ENCODE assay signal across 24 cellular contexts in the genomic region with DNA sequence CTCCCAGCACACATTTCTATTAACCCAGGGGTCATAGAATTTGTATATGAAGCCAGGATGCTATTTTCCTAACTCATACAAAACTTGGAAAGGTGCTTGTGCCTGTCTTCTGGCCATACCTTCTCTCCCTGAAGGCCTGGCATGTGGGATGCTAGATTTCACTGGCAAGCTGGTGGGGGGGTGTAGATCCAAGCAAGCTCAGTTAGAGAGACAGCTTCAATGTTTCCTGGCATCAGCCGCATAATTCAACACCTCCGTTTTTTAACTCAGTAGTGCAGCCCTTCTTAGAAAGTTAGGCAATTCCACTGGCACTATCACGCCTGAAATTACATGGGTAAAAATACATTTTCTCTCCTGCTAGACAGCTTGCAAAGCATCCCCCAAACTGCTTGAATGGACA. TPM values are rescaled to one million over a fixed set of nuclear protein-coding genes. Genes with fewer than 3 reads are reported as not detected.
"Had no signal": no experiment of that assay in that cellular context is flagged by ENCODE, and none has a peak within 500 bp of the region (broad histone marks: within the 10 kb centered on the region; RNA-seq: fewer than 3 reads in every experiment).

No MANE protein-coding gene starts in this region.

- H3K9me3 Mint-ChIP-seq: naive thymus-derived CD4-positive, alpha-beta T cell; nephron; stimulated activated naive CD8-positive, alpha-beta T cell treated with anti-CD3 and anti-CD28 coated beads, Interleukin-15, Interleukin-2, amounts not matched to agents 100 ng/mL and 50 ng/mL, for 24 hours had no signal

- H3K9me3 ChIP-seq: gastrocnemius medialis, left ventricle myocardium inferior, lower lobe of right lung, ovary, right lobe of liver, transverse colon, upper lobe of right lung, uterus had no signal

- H3K4me1 ChIP-seq: gastrocnemius medialis, left ventricle myocardium inferior, lower lobe of right lung, right lobe of liver, transverse colon, upper lobe of right lung, uterus had no signal

- H3K27ac ChIP-seq: coronary artery, epithelial cell of prostate, gastrocnemius medialis, left ventricle myocardium inferior, lower lobe of right lung, ovary, right lobe of liver, transverse colon, upper lobe of right lung, uterus had no signal

- H3K27me3 ChIP-seq: gastrocnemius medialis, ovary, transverse colon, upper lobe of right lung, uterus had no signal

- DNase-seq: effector CD8-positive, alpha-beta T cell; endodermal cell; foreskin fibroblast; gastrocnemius medialis; kidney; left ventricle myocardium inferior; lower lobe of right lung; naive thymus-derived CD4-positive, alpha-beta T cell; occipital lobe; ovary; retina; right lobe of liver; small intestine; stimulated activated CD4-positive, alpha-beta T cell treated with anti-CD3 and anti-CD28 coated beads, Interleukin-15, amount 100 ng/mL, for 24 hours; stimulated activated CD4-positive, alpha-beta T cell treated with anti-CD3 and anti-CD28 coated beads, Interleukin-2, amount 100 ng/mL, for 48 hours; stimulated activated naive B cell treated with anti-CD40 and anti-IgM and Interleukin-4, amounts not matched to agents 10 μg/mL and 1 μg/mL and 100 μg/mL, for 72 hours; transverse colon; upper lobe of right lung; uterus had no signal

- H3K4me3 ChIP-seq: coronary artery, gastrocnemius medialis, left ventricle myocardium inferior, lower lobe of right lung, ovary, right lobe of liver, transverse colon, upper lobe of right lung, uterus had no signal

- H3K36me3 Mint-ChIP-seq: naive thymus-derived CD4-positive, alpha-beta T cell; stimulated activated naive B cell treated with anti-CD40 and anti-IgM and Interleukin-4, amounts not matched to agents 10 μg/mL and 1 μg/mL and 100 μg/mL, for 72 hours had no signal

- ATAC-seq: esophagus mucosa; gastrocnemius medialis; lower lobe of right lung; naive thymus-derived CD4-positive, alpha-beta T cell; right lobe of liver; stimulated activated naive B cell treated with anti-CD40 and anti-IgM and Interleukin-4, amounts not matched to agents 10 μg/mL and 1 μg/mL and 100 μg/mL, for 72 hours; upper lobe of right lung had no signal

- H3K36me3 ChIP-seq: gastrocnemius medialis, left ventricle myocardium inferior, lower lobe of right lung, ovary, right lobe of liver, transverse colon, upper lobe of right lung, uterus had no signal

- H3K4me3 Mint-ChIP-seq: endodermal cell; naive thymus-derived CD4-positive, alpha-beta T cell; nephron; stimulated activated naive B cell treated with anti-CD40 and anti-IgM and Interleukin-4, amounts not matched to agents 10 μg/mL and 1 μg/mL and 100 μg/mL, for 72 hours; stimulated activated naive CD8-positive, alpha-beta T cell treated with anti-CD3 and anti-CD28 coated beads, Interleukin-15, Interleukin-2, amounts not matched to agents 100 ng/mL and 50 ng/mL, for 24 hours had no signal

- H3K27ac Mint-ChIP-seq: endodermal cell; naive thymus-derived CD4-positive, alpha-beta T cell; nephron; stimulated activated naive B cell treated with anti-CD40 and anti-IgM and Interleukin-4, amounts not matched to agents 10 μg/mL and 1 μg/mL and 100 μg/mL, for 72 hours; stimulated activated naive CD8-positive, alpha-beta T cell treated with anti-CD3 and anti-CD28 coated beads, Interleukin-15, Interleukin-2, amounts not matched to agents 100 ng/mL and 50 ng/mL, for 24 hours had no signal

- H3K4me1 Mint-ChIP-seq: naive thymus-derived CD4-positive, alpha-beta T cell; stimulated activated naive B cell treated with anti-CD40 and anti-IgM and Interleukin-4, amounts not matched to agents 10 μg/mL and 1 μg/mL and 100 μg/mL, for 72 hours had no signal

RNA-seq across cellular contexts. Expression of a gene that starts 51.8 kb away (rescaled TPM):
- total RNA-seq: naive thymus-derived CD4-positive, alpha-beta T cell had no signal
- polyA plus RNA-seq: naive thymus-derived CD4-positive, alpha-beta T cell had no signal
